In the genomic region with DNA sequence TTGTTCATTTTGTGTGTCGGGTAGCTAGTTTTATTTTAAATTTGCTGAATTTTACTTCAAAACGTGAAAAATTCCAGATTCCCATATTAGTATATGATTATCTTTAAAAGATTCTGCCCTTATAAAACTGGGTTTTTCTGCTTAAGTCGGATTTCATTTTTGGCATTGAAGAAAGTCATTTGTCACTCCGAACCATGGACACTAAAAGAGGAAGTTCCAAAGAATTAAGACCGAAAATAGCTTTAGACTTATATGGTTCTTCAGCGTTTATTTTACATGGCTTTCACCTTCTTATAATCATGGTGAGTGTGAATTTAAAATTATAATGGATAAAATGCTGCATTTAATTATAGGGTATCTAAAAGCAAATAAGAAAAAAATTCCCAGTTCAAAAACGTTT, we compare ENCODE assay signal across 8 cellular contexts. TPM values are rescaled to one million over a fixed set of nuclear protein-coding genes. Genes with fewer than 3 reads are reported as not detected.
DNase-seq lines count a peak whose midpoint lies in the region; ATAC-seq, FAIRE-seq and TF ChIP-seq lines count a peak whose summit lies in the region.

No MANE protein-coding gene starts in this region.

- H3K27ac ChIP-seq in OCI-LY7 (ENCODE audit: low read depth, low read length, poor library complexity, severe bottlenecking), result peak overlapping the region; percentile 79
- H3K27ac ChIP-seq in endothelial cell of umbilical vein (ENCODE audit: insufficient read depth, low read depth, low read length), result peak overlapping the region; percentile 32

- intact Hi-C loops in OCI-LY7 (cut with micrococcal nuclease; ENCODE audit: unreplicated experiment) (loop anchor here (1.0 to 5.0 kb wide), 2 partner anchors 91 to 282 kb away; partner anchors contain the start of genes CGGBP1 and ZNF654), endothelial cell of umbilical vein (cut with micrococcal nuclease) (no loop called here)

- H2AFZ ChIP-seq in OCI-LY7 (ENCODE audit: low read length) (peak overlapping the region; percentile 92; the same call in 1 of the 2 replicates), endothelial cell of umbilical vein (ENCODE audit: low read depth, low read length) (no peak overlapping the region)

- H3K9ac ChIP-seq in endothelial cell of umbilical vein (replicated peaks; ENCODE audit: extremely low read depth, insufficient read depth, low read length), result peak overlapping the region; percentile 61

- H3K9me3 ChIP-seq in OCI-LY7 (ENCODE audit: low read length) (no peaks in the 10 kb centered on the region), endothelial cell of umbilical vein (replicated peaks; ENCODE audit: control insufficient read depth, insufficient read depth, low read length) (no peaks in the 10 kb centered on the region)

- no peaks in the 10 kb centered on the region for H3K9me3 Mint-ChIP-seq in osteocyte (ENCODE audit: unreplicated experiment)

- H3K27ac Mint-ChIP-seq in osteocyte (ENCODE audit: unreplicated experiment), result peak overlapping the region; percentile 97

- H3K4me3 ChIP-seq in GM12865 (ENCODE audit: low read depth, low read length), result peak overlapping the region; percentile 99
- peak overlapping the region; percentile 99 for H3K4me3 ChIP-seq in OCI-LY7 (ENCODE audit: low read depth, low read length, poor library complexity, severe bottlenecking)
- H3K4me3 ChIP-seq in endothelial cell of umbilical vein (replicated peaks in 1 of 3; ENCODE audit: insufficient read depth in 1 of 3, low read depth in 1 of 3, low read length in 3 of 3), result peak overlapping the region; percentile 92 to 100 (median 96)

- peaks cover 77% of the 10 kb centered on the region for H3K79me2 ChIP-seq in OCI-LY7 (ENCODE audit: insufficient read depth, low read depth, low read length)
- H3K79me2 ChIP-seq in endothelial cell of umbilical vein (ENCODE audit: control insufficient read depth, insufficient read depth, low read length), result peaks cover 29% of the 10 kb centered on the region

- CTCF ChIA-PET in OCI-LY7 (lab: Charles Lee; ENCODE audit: unreplicated experiment), result no interaction called here
- CTCF ChIA-PET in endothelial cell of umbilical vein (lab: Charles Lee), result interaction anchor here (1.3 to 2.8 kb wide), 4 partner anchors 30 to 146 kb away, joined by 3 to 12 read pairs (median 8); no protein-coding TSS in a partner anchor

- dilution Hi-C loops in endothelial cell of umbilical vein (cut with MboI; ENCODE audit: extremely low pct_ligation_motif_present, low sequenced_read_pairs), result no loop called here

- TF ChIP-seq CTCF in GM12865 (IDR thresholded peaks at IDR 0.05; ENCODE audit: insufficient read depth, low read depth, low read length, missing control alignments), result no peak
- TF ChIP-seq CTCF in OCI-LY7 (conservative IDR thresholded peaks at IDR 0.05; ENCODE audit: low read length), result no peak
- no peak for TF ChIP-seq CTCF in endothelial cell of umbilical vein (IDR thresholded peaks at IDR 0.05; ENCODE audit: extremely low read depth in 1 of 2, insufficient read depth in 1 of 2, low read depth in 1 of 2, low read length in 2 of 2)
- TF ChIP-seq CTCF in osteocyte (IDR thresholded peaks at IDR 0.05), result no peak

- BruUV-seq in OCI-LY7 (replicated peaks; lab: Mats Ljungman, UMichigan), result no TSS peak
- no TSS peak for BruUV-seq in endothelial cell of umbilical vein (replicated peaks; lab: Mats Ljungman, UMichigan)

- TF ChIP-seq POLR2A in endothelial cell of umbilical vein (IDR thresholded peaks at IDR 0.05; ENCODE audit: low read depth, low read length), result no peak

- POLR2A ChIA-PET in OCI-LY7 (lab: Charles Lee), result interaction anchor here (0.8 to 3.5 kb wide), 10 partner anchors 9 to 118 kb away, joined by 3 to 20 read pairs (median 3); partner anchors contain the start of genes CGGBP1 and ZNF654
- POLR2A ChIA-PET in endothelial cell of umbilical vein (lab: Charles Lee), result interaction anchor here (0.6 kb wide), 1 partner anchor 20 kb away, joined by 3 read pairs; no protein-coding TSS in a partner anchor

- peaks cover 25% of the 10 kb centered on the region for H3K4me1 Mint-ChIP-seq in osteocyte (ENCODE audit: unreplicated experiment)

- H3K9me1 ChIP-seq in endothelial cell of umbilical vein (replicated peaks; ENCODE audit: control insufficient read depth, extremely low read depth, insufficient read depth, low read length), result no peaks in the 10 kb centered on the region

- H3K27me3 ChIP-seq in endothelial cell of umbilical vein (ENCODE audit: control insufficient read depth in 2 of 2, insufficient read depth in 2 of 2, low read length in 2 of 2), result no peaks in the 10 kb centered on the region

- peak overlapping the region; percentile 90 for H3K4me2 ChIP-seq in OCI-LY7 (ENCODE audit: low read length)
- peak overlapping the region; percentile 98 for H3K4me2 ChIP-seq in endothelial cell of umbilical vein (ENCODE audit: insufficient read depth, low read length)

- H4K20me1 ChIP-seq in OCI-LY7 (ENCODE audit: insufficient read depth, low read length), result no peaks in the 10 kb centered on the region
- H4K20me1 ChIP-seq in endothelial cell of umbilical vein (replicated peaks; ENCODE audit: control insufficient read depth, extremely low read depth, insufficient read depth, low read length), result no peaks in the 10 kb centered on the region

- DNase-seq in GM12865 (ENCODE audit: low read depth) (peak; percentile 28), OCI-LY7 (ENCODE audit: low spot score) (peak; percentile 45), endothelial cell of umbilical vein (ENCODE audit: low read depth, low spot score) (peak; percentile 39), osteocyte (ENCODE audit: extremely low spot score, unreplicated experiment) (no peak), ecto neural progenitor cell (ENCODE audit: low spot score) (no peak), anterior cingulate cortex (lab: John Stamatoyannopoulos, UW) (no peak), NCI-H524 treated with DMSO at 0.1 percent for 48 hours (lab: John Stamatoyannopoulos, UW) (no peak)

- H3K36me3 Mint-ChIP-seq in osteocyte (ENCODE audit: unreplicated experiment), result peaks cover 10% of the 10 kb centered on the region

- H3K4me1 ChIP-seq in OCI-LY7 (ENCODE audit: insufficient read depth, low read length, poor library complexity, severe bottlenecking), result peaks cover 30% of the 10 kb centered on the region
- H3K4me1 ChIP-seq in endothelial cell of umbilical vein (ENCODE audit: control insufficient read depth, extremely low read depth, insufficient read depth, low read length), result peaks cover 13% of the 10 kb centered on the region

- H3K9me2 ChIP-seq in OCI-LY7 (ENCODE audit: insufficient read depth, low read length), result no peaks in the 10 kb centered on the region

- FAIRE-seq in endothelial cell of umbilical vein (lab: Jason Lieb, UNC), result no peak

- peaks cover 34% of the 10 kb centered on the region for H3K36me3 ChIP-seq in OCI-LY7 (ENCODE audit: insufficient read depth, low read length)
- H3K36me3 ChIP-seq in endothelial cell of umbilical vein (ENCODE audit: control insufficient read depth in 2 of 2, extremely low read depth in 1 of 2, insufficient read depth in 2 of 2, low read length in 2 of 2), result peaks cover 2 to 3% of the 10 kb centered on the region in 2 experiments

- H3K4me3 Mint-ChIP-seq in osteocyte (ENCODE audit: unreplicated experiment), result peak overlapping the region; percentile 97

- no peaks in the 10 kb centered on the region for H3K27me3 Mint-ChIP-seq in osteocyte (ENCODE audit: unreplicated experiment)

- ATAC-seq in activated CD4-positive, CD25-positive, alpha-beta regulatory T cell treated with anti-CD3 and anti-CD28 coated beads, Interleukin-2, amount 50 U/mL, for 24 hours, result no peak

TF ChIP-seq in endothelial cell of umbilical vein, 7 proteins besides CTCF, POLR2A, EP300 and RAD21:
- TF ChIP-seq MAX (IDR thresholded peaks at IDR 0.05; ENCODE audit: insufficient read depth, insufficient read length), result no peak
- no peak for TF ChIP-seq JUN (IDR thresholded peaks at IDR 0.05; ENCODE audit: borderline replicate concordance, insufficient read depth, insufficient read length, low read depth)
- TF ChIP-seq MYC (IDR thresholded peaks at IDR 0.05; ENCODE audit: low read depth, low read length), result no peak
- TF ChIP-seq EZH2 (IDR thresholded peaks at IDR 0.05; ENCODE audit: borderline replicate concordance, low read depth, low read length, severe bottlenecking), result no peak

RNA-seq across cellular contexts. Expression of gene C3orf38, which starts 1.0 kb away (rescaled TPM):
- total RNA-seq in OCI-LY7 (2014; rRNA removed; shearing (Covaris generic)), result 27.5 and 27.8 TPM in 2 replicates
- total RNA-seq in OCI-LY7 (2022), result 27.5 and 30.9 TPM in 2 replicates
- total RNA-seq in endothelial cell of umbilical vein, result 17.3 and 17.9 TPM in 2 replicates
- 4.2 and 5.2 TPM in 2 replicates for polyA plus RNA-seq in endothelial cell of umbilical vein
- 6.9 and 7.1 TPM in 2 replicates for polyA plus RNA-seq in endothelial cell of umbilical vein (2011; cell fraction: cytosol; rRNA removed)
- polyA plus RNA-seq in endothelial cell of umbilical vein (2011; cell fraction: nucleus; rRNA removed), result 4.4 and 5.8 TPM in 2 replicates
- 7.1 and 11.8 TPM in 2 replicates for polyA plus RNA-seq in endothelial cell of umbilical vein (2012)
- 10.2 and 10.4 TPM in 2 replicates for polyA minus RNA-seq in endothelial cell of umbilical vein
- polyA minus RNA-seq in endothelial cell of umbilical vein (2011; cell fraction: cytosol; rRNA and poly(A)+ RNA removed), result 9.0 TPM
- polyA minus RNA-seq in endothelial cell of umbilical vein (2011; cell fraction: nucleus; rRNA and poly(A)+ RNA removed), result 10.0 and 11.5 TPM in 2 replicates
- 27.4 and 30.2 TPM in 2 replicates for total RNA-seq in osteocyte

Comparison
In these comparisons a context has a peak if more than half of its experiments do, and no peak if none do; other contexts are left out.
1. DNase-seq: peak in GM12865 (single experiment), OCI-LY7 (single experiment) and endothelial cell of umbilical vein (single experiment); none in osteocyte (single experiment), ecto neural progenitor cell (single experiment), anterior cingulate cortex (0 of 58) and NCI-H524 treated with DMSO at 0.1 percent for 48 hours (single experiment).
2. Peak in every context shown above with its lines, with median percentiles within 50 percentile points of each other: H3K4me3 ChIP-seq.